8 cellular contexts compared by ENCODE assay signal in genomic region chr5:149828161-149829011, GRCh38.
DNase-seq lines count a peak whose midpoint lies in the region; ATAC-seq, FAIRE-seq and TF ChIP-seq lines count a peak whose summit lies in the region.

No MANE protein-coding gene starts in this region.

- TF ChIP-seq POLR2A in A549 (IDR thresholded peaks at IDR 0.05; ENCODE audit: low read length) = no peak
- TF ChIP-seq POLR2A in GM18505 (IDR thresholded peaks at IDR 0.05; ENCODE audit: borderline replicate concordance, extremely low read depth, insufficient read depth, insufficient read length) = no peak

- H3K27ac Mint-ChIP-seq in central memory CD8-positive, alpha-beta T cell (ENCODE audit: low read depth) = no peak overlapping the region

- peak overlapping the region; percentile 4; the same call in 1 of the 3 replicates for H3K4me2 ChIP-seq in A549

- peak; percentile 81 for FAIRE-seq in A549 (lab: Jason Lieb, UNC)

- peaks cover 2% of the 10 kb centered on the region for H3K36me3 Mint-ChIP-seq in central memory CD8-positive, alpha-beta T cell (ENCODE audit: insufficient read depth)

- H3K9me3 ChIP-seq in A549 = no peaks in the 10 kb centered on the region

- no peaks in the 10 kb centered on the region for H3K27me3 Mint-ChIP-seq in central memory CD8-positive, alpha-beta T cell

- no peak overlapping the region for H3K4me3 Mint-ChIP-seq in central memory CD8-positive, alpha-beta T cell

- no peaks in the 10 kb centered on the region for H3K4me1 Mint-ChIP-seq in central memory CD8-positive, alpha-beta T cell

- no peak overlapping the region for H3K4me3 ChIP-seq in A549

- TF ChIP-seq RAD21 in A549 (conservative IDR thresholded peaks at IDR 0.05 in 1 of 2, IDR thresholded peaks at IDR 0.05 in 1 of 2) = peak; percentile 97

- CTCF ChIA-PET in A549 (lab: Yijun Ruan, JAX) = interaction anchor here (0.7 to 29.2 kb wide), 54 partner anchors 8 to 231 kb away, joined by 3 to 768 read pairs (median 5); partner anchors contain the start of genes PPARGC1B and SLC26A2

- peak; percentile 97 for TF ChIP-seq CTCF in A549 (IDR thresholded peaks at IDR 0.05)

- TF ChIP-seq EP300 in A549 (IDR thresholded peaks at IDR 0.05) = no peak

- 28% methylated on average over 11 of the region's 11 CpGs for WGBS in A549 (ENCODE audit: missing lambda C conversion rate)

- H3K27ac ChIP-seq in A549 = peak overlapping the region; percentile 29 to 67; a peak in 4 of 6 replicates

- no peaks in the 10 kb centered on the region for H3K9me3 Mint-ChIP-seq in central memory CD8-positive, alpha-beta T cell

- POLR2A ChIA-PET in A549 (lab: Yijun Ruan, JAX) = interaction anchor here (1.3 kb wide), 1 partner anchor 98 kb away, joined by 3 read pairs; the partner anchor contains the start of gene PPARGC1B

- peaks cover 5% of the 10 kb centered on the region; the same call in 1 of the 3 replicates for H3K4me1 ChIP-seq in A549

- DNase-seq in A549 (ENCODE audit: low read depth in 1 of 2, low spot score in 1 of 2) (peak; percentile 91 to 96), NCI-H345 treated with DMSO at 0.1 percent for 48 hours (lab: John Stamatoyannopoulos, UW; ENCODE audit: unreplicated experiment) (peak; percentile 71), kidney tubule cell (ENCODE audit: low spot score) (peak; percentile 91)
- DNase-seq in activated CD4-positive, CD25-positive, alpha-beta regulatory T cell treated with anti-CD3 and anti-CD28 coated beads, Interleukin-2, amount 50 U/mL, for 16 hours (ENCODE audit: low read depth, low spot score) = peak; percentile 72
- peak; percentile 59 to 71 for DNase-seq in central memory CD8-positive, alpha-beta T cell (ENCODE audit: low spot score in 2 of 2)
- peak; percentile 87 to 89 for DNase-seq in stimulated activated CD4-positive, alpha-beta T cell treated with anti-CD3 and anti-CD28 coated beads, Interleukin-2, amount 100 ng/mL, for 24 hours

- ATAC-seq in A549 (peak; percentile 89 to 94), GM18505 (IDR thresholded peaks at IDR 0.05; ENCODE audit: unreplicated experiment) (peak; percentile 55), HG03159 (IDR thresholded peaks at IDR 0.05; ENCODE audit: unreplicated experiment) (peak; percentile 53)
- peak; percentile 62 for ATAC-seq in central memory CD8-positive, alpha-beta T cell (replicated peaks; ENCODE audit: extremely low read depth, poor library complexity, severe bottlenecking)

TF ChIP-seq in A549, 52 proteins besides CTCF, POLR2A, EP300 and RAD21:
- TF ChIP-seq CHD4 (IDR thresholded peaks at IDR 0.05; ENCODE audit: borderline replicate concordance) (no peak), NR3C1 (IDR thresholded peaks at IDR 0.05) (no peak), HOXA7 (CRISPR knock-in tag; IDR thresholded peaks at IDR 0.05) (no peak), CBX2 (IDR thresholded peaks at IDR 0.05; ENCODE audit: borderline replicate concordance, low read depth) (no peak), SMC3 (IDR thresholded peaks at IDR 0.05) (peak; percentile 98), USF2 (IDR thresholded peaks at IDR 0.05) (no peak), ZC3H11A (IDR thresholded peaks at IDR 0.05) (no peak), CEBPB (IDR thresholded peaks at IDR 0.05) (peak in 1 of 2 experiments; percentile 74; a peak in 1 of 4 replicates), PHF8 (IDR thresholded peaks at IDR 0.05; ENCODE audit: borderline replicate concordance, low read depth) (no peak)
- TF ChIP-seq, protein P1, sequence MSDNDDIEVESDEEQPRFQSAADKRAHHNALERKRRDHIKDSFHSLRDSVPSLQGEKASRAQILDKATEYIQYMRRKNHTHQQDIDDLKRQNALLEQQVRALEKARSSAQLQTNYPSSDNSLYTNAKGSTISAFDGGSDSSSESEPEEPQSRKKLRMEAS (IDR thresholded peaks at IDR 0.05) = 0 out of 2 replicates have a peak, but pooled peaks have one; percentile 41
- TF ChIP-seq, protein P2, sequence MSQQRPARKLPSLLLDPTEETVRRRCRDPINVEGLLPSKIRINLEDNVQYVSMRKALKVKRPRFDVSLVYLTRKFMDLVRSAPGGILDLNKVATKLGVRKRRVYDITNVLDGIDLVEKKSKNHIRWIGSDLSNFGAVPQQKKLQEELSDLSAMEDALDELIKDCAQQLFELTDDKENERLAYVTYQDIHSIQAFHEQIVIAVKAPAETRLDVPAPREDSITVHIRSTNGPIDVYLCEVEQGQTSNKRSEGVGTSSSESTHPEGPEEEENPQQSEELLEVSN (IDR thresholded peaks at IDR 0.05; ENCODE audit: borderline replicate concordance, low read depth) = no peak
TF ChIP-seq in A549: peak in this region for 3.
